12 cellular contexts compared by ENCODE assay signal in genomic region chr17:82121660-82122629, GRCh38. TPM values are rescaled to one million over a fixed set of nuclear protein-coding genes. Genes with fewer than 3 reads are reported as not detected.
DNase-seq lines count a peak whose midpoint lies in the region; ATAC-seq, FAIRE-seq and TF ChIP-seq lines count a peak whose summit lies in the region.
"Had no signal": no experiment of that assay in that cellular context is flagged by ENCODE, and none has a peak within 500 bp of the region (broad histone marks: within the 10 kb centered on the region; RNA-seq: fewer than 3 reads in every experiment).

No MANE protein-coding gene starts in this region.

- no peak for FAIRE-seq in GM12878 (lab: Jason Lieb, UNC)
- FAIRE-seq: astrocyte, frontal cortex, keratinocyte had no signal

- no TSS peak for BruUV-seq in GM12878 (replicated peaks; lab: Mats Ljungman, UMichigan)

- TF ChIP-seq CTCF in right atrium auricular region (IDR thresholded peaks at IDR 0.05) (no peak), GM12878 (IDR thresholded peaks at IDR 0.05 in 2 of 3, conservative IDR thresholded peaks at IDR 0.05 in 1 of 3; ENCODE audit: control insufficient read depth in 2 of 3, extremely low read depth in 1 of 3, insufficient read depth in 1 of 3, low read depth in 3 of 3, low read length in 3 of 3) (no peak)

- CTCF ChIA-PET in GM12878 (lab: Yijun Ruan, JAX) = interaction anchor here (0.7 kb wide), 1 partner anchor 15 kb away, joined by 3 read pairs; no protein-coding TSS in a partner anchor

- H3K27ac ChIP-seq in right cardiac atrium (ENCODE audit: low read length) (no peak overlapping the region), right atrium auricular region (no peak overlapping the region), GM12878 (ENCODE audit: control insufficient read depth, insufficient read depth) (no peak overlapping the region)

- H3K27me3 ChIP-seq in right cardiac atrium (ENCODE audit: control insufficient read depth, insufficient read depth) (no peaks in the 10 kb centered on the region), right atrium auricular region (no peaks in the 10 kb centered on the region), GM12878 (replicated peaks in 1 of 2; ENCODE audit: control insufficient read depth in 2 of 2, insufficient read depth in 2 of 2, low read length in 1 of 2) (no peaks in the 10 kb centered on the region)

- RAD21 ChIA-PET in GM12878 (lab: Charles Lee; ENCODE audit: unreplicated experiment) = no interaction called here

- H3K36me3 ChIP-seq in right atrium auricular region (no peaks in the 10 kb centered on the region), GM12878 (ENCODE audit: control insufficient read depth in 2 of 2, insufficient read depth in 2 of 2, low read length in 1 of 2) (no peaks in the 10 kb centered on the region)

- H4K20me1 ChIP-seq in GM12878 (ENCODE audit: control insufficient read depth, insufficient read depth) = no peaks in the 10 kb centered on the region

- SMC1A ChIA-PET in GM12878 (lab: Charles Lee; ENCODE audit: uncharacterized antibody, unreplicated experiment) = no interaction called here

- intact Hi-C loops in right cardiac atrium (cut with DNase I) (no loop called here), GM12878 (cut with micrococcal nuclease; ENCODE audit: unreplicated experiment) (no loop called here)

- WGBS in right cardiac atrium = 77% methylated on average over 32 of the region's 32 CpGs
- WGBS in GM12878 (ENCODE audit: insufficient coverage, insufficient replicate concordance, low lambda C conversion rate, missing lambda C conversion rate) = 63% methylated on average over 32 of the region's 32 CpGs

- ATAC-seq in right cardiac atrium (peak; percentile 28 to 39), GM12878 (peak; percentile 39), HG02623 (IDR thresholded peaks at IDR 0.05; ENCODE audit: unreplicated experiment) (no peak), HG02870 (IDR thresholded peaks at IDR 0.05; ENCODE audit: unreplicated experiment) (no peak)

- H3K4me1 ChIP-seq in right cardiac atrium (ENCODE audit: control insufficient read depth, insufficient read depth, low read length) (no peaks in the 10 kb centered on the region), right atrium auricular region (no peaks in the 10 kb centered on the region), GM12878 (ENCODE audit: control insufficient read depth, insufficient read depth, low read length) (no peaks in the 10 kb centered on the region)

- H3K9me3 ChIP-seq in right cardiac atrium (ENCODE audit: control insufficient read depth, low read length) (no peaks in the 10 kb centered on the region), right atrium auricular region (no peaks in the 10 kb centered on the region), GM12878 (replicated peaks; ENCODE audit: control insufficient read depth, insufficient read depth, low read length) (no peaks in the 10 kb centered on the region)

- TF ChIP-seq RAD21 in GM12878 (IDR thresholded peaks at IDR 0.05; ENCODE audit: insufficient read depth, low read depth, low read length) = no peak

- H3K79me2 ChIP-seq in GM12878 (ENCODE audit: control insufficient read depth, insufficient read depth, low read length) = no peaks in the 10 kb centered on the region

- no peak overlapping the region for H2AFZ ChIP-seq in GM12878 (ENCODE audit: control insufficient read depth, low read depth, low read length)

- POLR2A ChIA-PET in GM12878 (lab: Charles Lee) = interaction anchor here (1.0 kb wide), 1 partner anchor 13 kb away, joined by 3 read pairs; no protein-coding TSS in a partner anchor

- H3K4me3 ChIP-seq in right cardiac atrium (ENCODE audit: low read length) (no peak overlapping the region), right atrium auricular region (no peak overlapping the region), GM12878 (no peak overlapping the region)

- no peak for TF ChIP-seq EP300 in GM12878 (IDR thresholded peaks at IDR 0.05; ENCODE audit: borderline replicate concordance in 1 of 2, control insufficient read depth in 1 of 2, low read depth in 2 of 2, low read length in 2 of 2)

- no peak overlapping the region for H3K4me2 ChIP-seq in GM12878 (ENCODE audit: control insufficient read depth, insufficient read depth)

- no peak for TF ChIP-seq POLR2A in GM12878 (IDR thresholded peaks at IDR 0.05; ENCODE audit: low read depth, low read length)

- in situ Hi-C loops in GM12878 (cut with MboI) = no loop called here

- DNase-seq in right cardiac atrium (peak in 2 of 3 donors; percentile 23 to 32), right atrium auricular region (ENCODE audit: low spot score) (no peak), NCI-H774 (lab: John Stamatoyannopoulos, UW) (peak; percentile 30), GM12878 (ENCODE audit: low read depth, low spot score) (no peak), dedifferentiated amniotic fluid mesenchymal stem cell (ENCODE audit: extremely low spot score) (no peak), AML-193 (lab: John Stamatoyannopoulos, UW) (no peak)
- DNase-seq: effector CD4-positive, alpha-beta T cell had no signal

- H3K9ac ChIP-seq in GM12878 (ENCODE audit: control insufficient read depth, insufficient read depth, low read length) = no peak overlapping the region

TF ChIP-seq in GM12878, 131 proteins besides CTCF, POLR2A, EP300 and RAD21:
- no peak for TF ChIP-seq MYC (IDR thresholded peaks at IDR 0.05; ENCODE audit: insufficient read depth, insufficient read length, insufficient replicate concordance, low read length, severe bottlenecking)
- TF ChIP-seq NFYA (IDR thresholded peaks at IDR 0.05; ENCODE audit: borderline replicate concordance, low read depth, low read length) = no peak
- TF ChIP-seq TCF12 (IDR thresholded peaks at IDR 0.05; ENCODE audit: low read depth, low read length) = peak; percentile 96
- no peak for TF ChIP-seq SMAD1 (IDR thresholded peaks at IDR 0.05; ENCODE audit: low read depth, partially characterized antibody)
- TF ChIP-seq ZBTB33 (IDR thresholded peaks at IDR 0.05) = no peak
- TF ChIP-seq KAT2A (conservative IDR thresholded peaks at IDR 0.05; ENCODE audit: control insufficient read depth, low read depth, low read length) = no peak
- no peak for TF ChIP-seq PML (IDR thresholded peaks at IDR 0.05; ENCODE audit: low read length)
- peak in 1 of 2 experiments; percentile 32; a peak in 1 of 4 replicates for TF ChIP-seq BHLHE40 (IDR thresholded peaks at IDR 0.05; ENCODE audit: borderline replicate concordance in 1 of 2, low read depth in 2 of 2, low read length in 1 of 2)

RNA-seq across cellular contexts. Expression of gene FASN, which starts 23.9 kb away (rescaled TPM):
- 10 to 100 TPM; 14.3 to 71.8 (median 23.4) TPM for total RNA-seq in right cardiac atrium
- 86.3 TPM for polyA plus RNA-seq in right cardiac atrium
- 10 to 100 TPM; 13.8 to 46.4 TPM for total RNA-seq in right atrium auricular region
- 81.2 and 110 TPM in 2 replicates for total RNA-seq in GM12878 (2013; cell fraction: nucleolus; rRNA removed)
- 67.4 and 73.8 TPM in 2 replicates for total RNA-seq in GM12878 (2014; rRNA removed)
- 18.0 and 20.8 TPM in 2 replicates for total RNA-seq in GM12878 (2014; rRNA removed; fragmentation: Illumina TruSeq; extraction: Trizol)
- 333 and 348 TPM in 2 replicates for total RNA-seq in GM12878 (2021)
- 15.3 TPM for polyA plus RNA-seq in GM12878 (2011; ENCODE audit: low read depth)
- 4.5 and 10.8 TPM in 2 replicates for polyA plus RNA-seq in GM12878 (2011; rRNA removed)
- polyA plus RNA-seq in GM12878 (2011; cell fraction: cytosol; rRNA removed) = 31.3 and 40.9 TPM in 2 replicates
- polyA plus RNA-seq in GM12878 (2011; cell fraction: nucleus; rRNA removed) = 137 and 205 TPM in 2 replicates
- polyA plus RNA-seq in GM12878 (2012) = 82.0 and 91.6 TPM in 2 replicates
- 1.6 and 12.8 TPM in 2 replicates for polyA plus RNA-seq in GM12878 (2014; fragmentation: Illumina TruSeq; extraction: Trizol)
- polyA plus RNA-seq in GM12878 (2014; fragmentation: Nextera tagmentation; extraction: Ambion mirVana) = under 1 TPM; 0.19 to 0.31 TPM
- 87.8 and 131 TPM in 2 replicates for polyA plus RNA-seq in GM12878 (2014; rRNA removed)
- 10 to 100 TPM; 40.1 to 42.5 TPM for polyA plus RNA-seq in GM12878 (2016; fragmentation: Nextera tagmentation; extraction: Ambion mirVana)
- 21.8 and 51.5 TPM in 2 replicates for polyA minus RNA-seq in GM12878 (2011; rRNA and poly(A)+ RNA removed)
- 91.7 and 93.8 TPM in 2 replicates for polyA minus RNA-seq in GM12878 (2011; cell fraction: cytosol; rRNA and poly(A)+ RNA removed)
- 35.7 and 66.9 TPM in 2 replicates for polyA minus RNA-seq in GM12878 (2011; cell fraction: nucleus; rRNA and poly(A)+ RNA removed)

RNA-seq across cellular contexts. Expression of gene DUS1L, which starts 56.3 kb away (rescaled TPM):
- total RNA-seq in right cardiac atrium (10 to 100 TPM; 51.3 to 63.1 (median 58.4) TPM), right atrium auricular region (10 to 100 TPM; 33.3 to 45.7 TPM), GM12878 (2014; rRNA removed) (107 and 132 TPM in 2 replicates), GM12878 (2014; rRNA removed; fragmentation: Illumina TruSeq; extraction: Trizol) (43.3 and 50.3 TPM in 2 replicates), GM12878 (2021) (137 and 157 TPM in 2 replicates)
- polyA plus RNA-seq in right cardiac atrium (82.1 TPM), GM12878 (2011; rRNA removed) (21.0 and 42.6 TPM in 2 replicates), GM12878 (2014; fragmentation: Illumina TruSeq; extraction: Trizol) (13.8 and 46.5 TPM in 2 replicates), GM12878 (2014; fragmentation: Nextera tagmentation; extraction: Ambion mirVana) (10 to 100 TPM in 1 of 2 experiments, 1 to 10 TPM in 1; 6.1 to 15.3 TPM), GM12878 (2014; rRNA removed) (147 and 155 TPM in 2 replicates), GM12878 (2016; fragmentation: Nextera tagmentation; extraction: Ambion mirVana) (10 to 100 TPM in 1 of 2 experiments, 1 to 10 TPM in 1; 9.7 to 25.4 TPM)
- 56.8 and 75.9 TPM in 2 replicates for total RNA-seq in GM12878 (2013; cell fraction: nucleolus; rRNA removed)
- polyA plus RNA-seq in GM12878 (2011; ENCODE audit: low read depth) = 52.5 TPM
- 77.7 and 101 TPM in 2 replicates for polyA plus RNA-seq in GM12878 (2011; cell fraction: cytosol; rRNA removed)
- 285 and 360 TPM in 2 replicates for polyA plus RNA-seq in GM12878 (2011; cell fraction: nucleus; rRNA removed)
- polyA plus RNA-seq in GM12878 (2012) = 61.7 and 71.7 TPM in 2 replicates
- 23.4 and 40.3 TPM in 2 replicates for polyA minus RNA-seq in GM12878 (2011; rRNA and poly(A)+ RNA removed)
- 25.4 and 29.1 TPM in 2 replicates for polyA minus RNA-seq in GM12878 (2011; cell fraction: cytosol; rRNA and poly(A)+ RNA removed)
- polyA minus RNA-seq in GM12878 (2011; cell fraction: nucleus; rRNA and poly(A)+ RNA removed) = 63.5 and 104 TPM in 2 replicates

Comparison
In these comparisons a context has a peak if more than half of its experiments do, and no peak if none do; other contexts are left out.
1. DNase-seq: peak in right cardiac atrium (2 of 3) and NCI-H774 (single experiment); none in right atrium auricular region (single experiment), GM12878 (single experiment), dedifferentiated amniotic fluid mesenchymal stem cell (single experiment) and AML-193 (0 of 2).
2. ATAC-seq: peak in right cardiac atrium (2 of 2) and GM12878 (single experiment); none in HG02623 (single experiment) and HG02870 (single experiment).